1 cellular context compared by ENCODE assay signal in the genomic region with DNA sequence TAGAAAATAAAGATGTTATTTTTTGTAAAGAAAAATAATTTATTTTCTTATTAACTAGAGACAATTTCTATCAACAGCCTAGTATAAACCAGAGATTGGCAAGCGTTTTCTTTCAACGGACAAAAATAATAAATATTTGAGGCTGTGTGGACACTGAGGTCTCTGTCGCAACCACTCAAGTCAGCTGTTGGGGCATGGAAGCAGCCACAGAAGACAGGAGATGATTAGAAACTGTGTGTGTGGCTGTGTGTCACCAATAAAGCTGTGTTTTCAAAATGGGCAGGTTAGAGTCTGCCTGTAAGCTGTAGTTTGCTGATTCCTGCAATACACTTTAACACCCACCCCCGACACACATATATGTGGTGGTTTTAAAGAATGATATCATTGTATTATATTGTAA.
TF ChIP-seq lines count a peak whose summit lies in the region.

No MANE protein-coding gene starts in this region.

TF ChIP-seq in IMR-90, 13 proteins besides CTCF, POLR2A, EP300 and RAD21:
- TF ChIP-seq MXI1 (IDR thresholded peaks at IDR 0.05; ENCODE audit: borderline replicate concordance, low read depth, low read length) (no peak), MAZ (IDR thresholded peaks at IDR 0.05; ENCODE audit: borderline replicate concordance, low read depth, low read length) (no peak), CEBPB (IDR thresholded peaks at IDR 0.05; ENCODE audit: low read depth, low read length) (peak; percentile 73)
